ENCODE assay signal across 24 cellular contexts in the genomic region with DNA sequence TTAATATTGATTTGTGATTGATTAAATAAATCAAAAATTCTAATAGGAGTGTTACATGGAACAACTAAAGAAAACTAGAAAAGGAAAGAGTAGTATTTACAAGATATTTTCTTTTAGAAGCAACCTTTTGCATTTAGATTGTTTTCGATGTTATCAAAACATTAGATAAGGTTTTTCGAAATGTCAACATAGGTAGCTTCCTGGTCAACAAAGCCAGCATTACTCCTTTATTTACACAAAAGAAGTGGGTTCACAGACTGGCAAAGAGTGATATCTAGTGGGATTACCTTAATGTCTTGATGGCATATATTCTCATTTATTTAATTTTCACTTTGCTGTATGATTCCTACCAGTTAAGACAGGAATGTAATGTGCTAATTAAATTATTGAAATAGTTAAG.
DNase-seq lines count a peak whose midpoint lies in the region; ATAC-seq, FAIRE-seq and TF ChIP-seq lines count a peak whose summit lies in the region.
"Had no signal": no experiment of that assay in that cellular context is flagged by ENCODE, and none has a peak within 500 bp of the region (broad histone marks: within the 10 kb centered on the region; RNA-seq: fewer than 3 reads in every experiment).

No MANE protein-coding gene starts in this region.

- H3K4ac ChIP-seq in mesendoderm (ENCODE audit: low read depth, low read length): no peak overlapping the region

- H3K4me1 ChIP-seq in HepG2 (ENCODE audit: insufficient read depth, low read length) (peaks cover 9% of the 10 kb centered on the region; the same call in 1 of the 2 replicates), mesendoderm (ENCODE audit: control insufficient read depth, low read depth, low read length) (no peaks in the 10 kb centered on the region)
- H3K4me1 ChIP-seq: A549; BLaER1 treated with 17β-estradiol and CSF1 and Interleukin-3, amounts not matched to agents 10 nM and 100 nM; Caco-2 had no signal

- H3K18ac ChIP-seq in mesendoderm (ENCODE audit: low read length): no peak overlapping the region

- in situ Hi-C loops in HepG2 (cut with HindIII; ENCODE audit: extremely low pct_ligation_motif_present, low pct_unique_long_range_greater_than_20kb): no loop called here

- H3K4me1 Mint-ChIP-seq in activated naive CD8-positive, alpha-beta T cell treated with anti-CD3 and anti-CD28 coated beads for 36 hours: no peaks in the 10 kb centered on the region
- H3K4me1 Mint-ChIP-seq: B cell had no signal

- no peak for TF ChIP-seq RAD21 in HepG2 (CRISPR knock-in tag; IDR thresholded peaks at IDR 0.05)

- H2BK15ac ChIP-seq in mesendoderm (replicated peaks; ENCODE audit: low read depth): no peak overlapping the region

- no peaks in the 10 kb centered on the region for H3K9me3 Mint-ChIP-seq in activated naive CD8-positive, alpha-beta T cell treated with anti-CD3 and anti-CD28 coated beads for 36 hours
- H3K9me3 Mint-ChIP-seq: CD4-positive, alpha-beta T cell; CD8-positive, alpha-beta T cell had no signal

- no peak overlapping the region for H2BK120ac ChIP-seq in mesendoderm (ENCODE audit: low read depth, low read length)

- POLR2A ChIA-PET in HepG2 (lab: Yijun Ruan, JAX): no interaction called here

- BruUV-seq in HepG2 (replicated peaks; lab: Mats Ljungman, UMichigan): no TSS peak

- WGBS in HepG2 (ENCODE audit: low lambda C conversion rate): 2% methylated on average over 2 of the region's 2 CpGs
- no CpG with 5 or more reads among the region's 2 CpGs for WGBS in mesendoderm (ENCODE audit: extremely low coverage, insufficient coverage, low lambda C conversion rate)

- H3K27ac ChIP-seq in VCaP: peak overlapping the region; percentile 9; the same call in 1 of the 2 replicates
- H3K27ac ChIP-seq in HepG2 (ENCODE audit: extremely low read length, insufficient read depth, low read length): no peak overlapping the region
- H3K27ac ChIP-seq in mesendoderm (ENCODE audit: low read depth, low read length): no peak overlapping the region
- H3K27ac ChIP-seq: A549; BLaER1 treated with 17β-estradiol and CSF1 and Interleukin-3, amounts not matched to agents 10 nM and 100 nM; C4-2B had no signal

- H4K5ac ChIP-seq in mesendoderm (ENCODE audit: low read length): no peak overlapping the region

- CTCF ChIA-PET in HepG2 (lab: Yijun Ruan, JAX; ENCODE audit: low intra/inter-chr PET ratio, low total read pairs): no interaction called here

- DNase-seq in DMS53 treated with DMSO at 0.1 percent for 48 hours (lab: John Stamatoyannopoulos, UW; ENCODE audit: unreplicated experiment): peak; percentile 72
- peak; percentile 27 for DNase-seq in HepG2 (ENCODE audit: low spot score)
- peak; percentile 26 for DNase-seq in mesendoderm
- no peak for DNase-seq in NAMALWA (ENCODE audit: low spot score)
- DNase-seq in activated naive CD8-positive, alpha-beta T cell treated with anti-CD3 and anti-CD28 coated beads for 36 hours: no peak
- DNase-seq in activated T-cell treated with anti-CD3 and anti-CD28 coated beads, Interleukin-2, amount 50 U/mL, for 48 hours: no peak
- DNase-seq: 8988T; AML-193; Caco-2; Calu3; CD4-positive, alpha-beta T cell; CD8-positive, alpha-beta T cell; DMS79 treated with DMSO at 0.1 percent for 48 hours; GF-D8 had no signal

- H3K27me3 Mint-ChIP-seq in activated naive CD8-positive, alpha-beta T cell treated with anti-CD3 and anti-CD28 coated beads for 36 hours: no peaks in the 10 kb centered on the region
- H3K27me3 Mint-ChIP-seq: B cell; CD4-positive, alpha-beta T cell had no signal

- no peaks in the 10 kb centered on the region for H3K9me3 ChIP-seq in HepG2 (ENCODE audit: low read length)
- H3K9me3 ChIP-seq: A549; BLaER1 treated with 17β-estradiol and CSF1 and Interleukin-3, amounts not matched to agents 10 nM and 100 nM; Caco-2 had no signal

- H2BK5ac ChIP-seq in mesendoderm (ENCODE audit: low read length): no peak overlapping the region

- H4K8ac ChIP-seq in mesendoderm (ENCODE audit: low read depth, low read length): no peak overlapping the region

- no peak overlapping the region for H3K56ac ChIP-seq in mesendoderm (ENCODE audit: low read length)

- no peak overlapping the region for H2AFZ ChIP-seq in HepG2 (ENCODE audit: low read length)

- H3K4me3 ChIP-seq in HepG2 (replicated peaks in 1 of 3; ENCODE audit: insufficient read depth in 1 of 3, low read depth in 2 of 3, low read length in 3 of 3) (no peak overlapping the region), mesendoderm (ENCODE audit: low read length) (no peak overlapping the region)
- H3K4me3 ChIP-seq: A549; BLaER1 treated with 17β-estradiol and CSF1 and Interleukin-3, amounts not matched to agents 10 nM and 100 nM had no signal

- FAIRE-seq in HepG2 (lab: Jason Lieb, UNC): no peak
- FAIRE-seq: A549, D721Med, G401.6, GM12891, GM19239 had no signal

- H3K36me3 ChIP-seq in HepG2 (replicated peaks in 1 of 2; ENCODE audit: control insufficient read depth in 1 of 2, insufficient read depth in 2 of 2, low read length in 2 of 2) (no peaks in the 10 kb centered on the region), mesendoderm (ENCODE audit: control insufficient read depth, insufficient read depth, low read length) (no peaks in the 10 kb centered on the region)
- H3K36me3 ChIP-seq: BLaER1 treated with 17β-estradiol and CSF1 and Interleukin-3, amounts not matched to agents 10 nM and 100 nM had no signal

- no peaks in the 10 kb centered on the region for H3K36me3 Mint-ChIP-seq in activated naive CD8-positive, alpha-beta T cell treated with anti-CD3 and anti-CD28 coated beads for 36 hours
- H3K36me3 Mint-ChIP-seq: CD8-positive, alpha-beta T cell had no signal

- no peak overlapping the region for H2AK5ac ChIP-seq in mesendoderm (ENCODE audit: low read length)

- H3K27ac Mint-ChIP-seq in activated naive CD8-positive, alpha-beta T cell treated with anti-CD3 and anti-CD28 coated beads for 36 hours: no peak overlapping the region
- H3K27ac Mint-ChIP-seq: B cell; CD4-positive, alpha-beta T cell; CD8-positive, alpha-beta T cell had no signal

- no peak overlapping the region for H3K9ac ChIP-seq in HepG2 (ENCODE audit: insufficient read depth, low read depth, low read length)
- H3K9ac ChIP-seq in mesendoderm (ENCODE audit: low read length): no peak overlapping the region
- H3K9ac ChIP-seq: BLaER1 treated with 17β-estradiol and CSF1 and Interleukin-3, amounts not matched to agents 10 nM and 100 nM had no signal

- H4K20me1 ChIP-seq in HepG2 (ENCODE audit: insufficient read depth, low read length): no peaks in the 10 kb centered on the region
- H4K20me1 ChIP-seq: BLaER1 treated with 17β-estradiol and CSF1 and Interleukin-3, amounts not matched to agents 10 nM and 100 nM had no signal

- ATAC-seq in HepG2 (no peak), GM21423 (IDR thresholded peaks at IDR 0.05; ENCODE audit: unreplicated experiment) (no peak)
- ATAC-seq: A549; CD8-positive, alpha-beta T cell had no signal

- no peak overlapping the region for H3K23ac ChIP-seq in mesendoderm (ENCODE audit: low read length)

- H3K4me3 Mint-ChIP-seq in activated naive CD8-positive, alpha-beta T cell treated with anti-CD3 and anti-CD28 coated beads for 36 hours: no peak overlapping the region
- H3K4me3 Mint-ChIP-seq: B cell; CD4-positive, alpha-beta T cell; CD8-positive, alpha-beta T cell had no signal

- H3K27me3 ChIP-seq in HepG2 (ENCODE audit: control insufficient read depth in 1 of 2, insufficient read depth in 2 of 2, low read length in 2 of 2): no peaks in the 10 kb centered on the region
- no peaks in the 10 kb centered on the region for H3K27me3 ChIP-seq in mesendoderm (ENCODE audit: insufficient read depth, low read length, poor library complexity)
- H3K27me3 ChIP-seq: BLaER1 treated with 17β-estradiol and CSF1 and Interleukin-3, amounts not matched to agents 10 nM and 100 nM had no signal

- TF ChIP-seq POLR2A in HepG2 (IDR thresholded peaks at IDR 0.05; ENCODE audit: insufficient read depth in 1 of 2, low read depth in 2 of 2, low read length in 2 of 2): no peak

- TF ChIP-seq CTCF in VCaP (conservative IDR thresholded peaks at IDR 0.05) (no peak), HepG2 (CRISPR knock-in tag; IDR thresholded peaks at IDR 0.05) (no peak)

- intact Hi-C loops in HepG2 (cut with micrococcal nuclease; ENCODE audit: unreplicated experiment): no loop called here

- H3K79me1 ChIP-seq in mesendoderm (ENCODE audit: low read length): no peaks in the 10 kb centered on the region

- H3K79me2 ChIP-seq in HepG2 (ENCODE audit: insufficient read depth, low read length) (no peaks in the 10 kb centered on the region), mesendoderm (ENCODE audit: control insufficient read depth, insufficient read depth, low read length) (no peaks in the 10 kb centered on the region)

- TF ChIP-seq EP300 in HepG2 (IDR thresholded peaks at IDR 0.05; ENCODE audit: low read depth in 2 of 2, low read length in 2 of 2): peak in 1 of 2 experiments; percentile 28; a peak in 1 of 4 replicates
- no peak for TF ChIP-seq EP300 in HepG2 (CRISPR knock-in tag; IDR thresholded peaks at IDR 0.05; ENCODE audit: borderline replicate concordance)

- H3K4me2 ChIP-seq in HepG2 (ENCODE audit: low read depth, low read length): no peak overlapping the region; the same call in 1 of the 2 replicates
- H3K4me2 ChIP-seq in mesendoderm (ENCODE audit: low read length): no peak overlapping the region
- H3K4me2 ChIP-seq: A549; BLaER1 treated with 17β-estradiol and CSF1 and Interleukin-3, amounts not matched to agents 10 nM and 100 nM had no signal

TF ChIP-seq in HepG2, 621 proteins besides CTCF, POLR2A, EP300 and RAD21 (continues in another document):
- TF ChIP-seq, protein P1, sequence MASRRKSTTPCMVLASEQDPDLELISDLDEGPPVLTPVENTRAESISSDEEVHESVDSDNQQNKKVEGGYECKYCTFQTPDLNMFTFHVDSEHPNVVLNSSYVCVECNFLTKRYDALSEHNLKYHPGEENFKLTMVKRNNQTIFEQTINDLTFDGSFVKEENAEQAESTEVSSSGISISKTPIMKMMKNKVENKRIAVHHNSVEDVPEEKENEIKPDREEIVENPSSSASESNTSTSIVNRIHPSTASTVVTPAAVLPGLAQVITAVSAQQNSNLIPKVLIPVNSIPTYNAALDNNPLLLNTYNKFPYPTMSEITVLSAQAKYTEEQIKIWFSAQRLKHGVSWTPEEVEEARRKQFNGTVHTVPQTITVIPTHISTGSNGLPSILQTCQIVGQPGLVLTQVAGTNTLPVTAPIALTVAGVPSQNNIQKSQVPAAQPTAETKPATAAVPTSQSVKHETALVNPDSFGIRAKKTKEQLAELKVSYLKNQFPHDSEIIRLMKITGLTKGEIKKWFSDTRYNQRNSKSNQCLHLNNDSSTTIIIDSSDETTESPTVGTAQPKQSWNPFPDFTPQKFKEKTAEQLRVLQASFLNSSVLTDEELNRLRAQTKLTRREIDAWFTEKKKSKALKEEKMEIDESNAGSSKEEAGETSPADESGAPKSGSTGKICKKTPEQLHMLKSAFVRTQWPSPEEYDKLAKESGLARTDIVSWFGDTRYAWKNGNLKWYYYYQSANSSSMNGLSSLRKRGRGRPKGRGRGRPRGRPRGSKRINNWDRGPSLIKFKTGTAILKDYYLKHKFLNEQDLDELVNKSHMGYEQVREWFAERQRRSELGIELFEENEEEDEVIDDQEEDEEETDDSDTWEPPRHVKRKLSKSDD (CRISPR knock-in tag; IDR thresholded peaks at IDR 0.05; ENCODE audit: low read depth): no peak
- TF ChIP-seq RXRB (CRISPR knock-in tag; IDR thresholded peaks at IDR 0.05; ENCODE audit: borderline replicate concordance) (peak; percentile 36; the same call in 1 of the 2 replicates), FOXA1 (IDR thresholded peaks at IDR 0.05) (peak; percentile 62; the same call in 1 of the 2 replicates), FOXA1 (CRISPR knock-in tag; IDR thresholded peaks at IDR 0.05) (peak; percentile 76)

Comparison
In these comparisons a context has a peak if more than half of its experiments do, and no peak if none do; other contexts are left out.
1. DNase-seq: peak in DMS53 treated with DMSO at 0.1 percent for 48 hours (single experiment), HepG2 (single experiment) and mesendoderm (single experiment); none in NAMALWA (single experiment), activated naive CD8-positive, alpha-beta T cell treated with anti-CD3 and anti-CD28 coated beads for 36 hours (single experiment) and activated T-cell treated with anti-CD3 and anti-CD28 coated beads, Interleukin-2, amount 50 U/mL, for 48 hours (0 of 2).